Comparison of ENCODE assay signal across 9 cellular contexts in genomic region chr6:31087494-31088089, GRCh38. TPM values are rescaled to one million over a fixed set of nuclear protein-coding genes. Genes with fewer than 3 reads are reported as not detected.
DNase-seq lines count a peak whose midpoint lies in the region; ATAC-seq and TF ChIP-seq lines count a peak whose summit lies in the region.
"Had no signal": no experiment of that assay in that cellular context is flagged by ENCODE, and none has a peak within 500 bp of the region (broad histone marks: within the 10 kb centered on the region; RNA-seq: fewer than 3 reads in every experiment).

No MANE protein-coding gene starts in this region.

- intact Hi-C loops in activated B cell treated with CpG ODN at 0.5 μM for 24 hours (cut with micrococcal nuclease) (loop anchor here (1.0 to 10.0 kb wide), 4 partner anchors 259 to 633 kb away; partner anchors contain the start of gene IER3), mammary epithelial cell (cut with micrococcal nuclease) (loop anchor here (1.0 to 5.0 kb wide), 8 partner anchors 17 to 605 kb away; partner anchors contain the start of genes FLOT1 and IER3)

- POLR2A ChIA-PET in activated B cell treated with CpG ODN at 0.5 μM for 24 hours (lab: Charles Lee), result interaction anchor here (0.7 kb wide), 1 partner anchor 174 kb away, joined by 3 read pairs; the partner anchor contains the start of gene VARS2

- WGBS in mammary epithelial cell (ENCODE audit: low coverage, missing lambda C conversion rate), result 10% methylated on average over 13 of the region's 14 CpGs

- no peaks in the 10 kb centered on the region for H3K9me3 Mint-ChIP-seq in activated B cell treated with CpG ODN at 0.5 μM for 24 hours
- H3K9me3 Mint-ChIP-seq: T-helper 1 cell treated with Interleukin-12 subunit alpha and Interleukin-12 subunit beta and Interleukin-4 antibody, amounts not matched to agents 30 μg/mL and 1 μg/mL, for 36 hours had no signal

- no TSS peak for BruUV-seq in mammary epithelial cell (replicated peaks; lab: Mats Ljungman, UMichigan)

- H3K4me3 ChIP-seq in HAP-1 (no peak overlapping the region), mammary epithelial cell (replicated peaks in 1 of 3; ENCODE audit: insufficient read depth in 1 of 3, low read depth in 2 of 3, low read length in 3 of 3) (no peak overlapping the region), kidney epithelial cell (ENCODE audit: low read depth, low read length) (no peak overlapping the region)

- peaks cover 4% of the 10 kb centered on the region for H3K4me1 Mint-ChIP-seq in activated B cell treated with CpG ODN at 0.5 μM for 24 hours

- H4K20me1 ChIP-seq in mammary epithelial cell (ENCODE audit: insufficient read depth, low read length), result no peaks in the 10 kb centered on the region

- H3K9ac ChIP-seq in mammary epithelial cell (ENCODE audit: insufficient read depth, low read length), result no peak overlapping the region

- no peak overlapping the region for H3K27ac Mint-ChIP-seq in activated B cell treated with CpG ODN at 0.5 μM for 24 hours
- H3K27ac Mint-ChIP-seq: T-helper 1 cell treated with Interleukin-12 subunit alpha and Interleukin-12 subunit beta and Interleukin-4 antibody, amounts not matched to agents 30 μg/mL and 1 μg/mL, for 36 hours had no signal

- CTCF ChIA-PET in activated B cell treated with CpG ODN at 0.5 μM for 24 hours (lab: Charles Lee), result interaction anchor here (0.6 to 4.0 kb wide), 30 partner anchors 9 to 546 kb away, joined by 3 to 73 read pairs (median 4); partner anchors contain the start of genes IER3 and VARS2
- CTCF ChIA-PET in mammary epithelial cell (lab: Charles Lee; ENCODE audit: low non-redundant PET), result interaction anchor here (0.6 to 1.0 kb wide), 21 partner anchors 12 to 996 kb away, joined by 3 to 14 read pairs (median 4); partner anchors contain the start of genes PSORS1C1 and VARS2

- H3K4me1 ChIP-seq in HAP-1 (peaks cover 13% of the 10 kb centered on the region), mammary epithelial cell (ENCODE audit: insufficient read depth, low read length) (peaks cover 8% of the 10 kb centered on the region)

- H3K79me2 ChIP-seq in mammary epithelial cell (ENCODE audit: insufficient read depth, low read length), result no peaks in the 10 kb centered on the region

- peak overlapping the region; percentile 17 for H3K4me2 ChIP-seq in mammary epithelial cell (ENCODE audit: insufficient read depth, low read depth, low read length)

- H3K27ac ChIP-seq in mammary epithelial cell (ENCODE audit: insufficient read depth, low read depth, low read length), result no peak overlapping the region

- H3K27me3 Mint-ChIP-seq in activated B cell treated with CpG ODN at 0.5 μM for 24 hours, result peaks cover 17% of the 10 kb centered on the region

- DNase-seq in CMK (ENCODE audit: low read depth) (peak; percentile 43), HAP-1 (ENCODE audit: low spot score in 2 of 2) (peak; percentile 80 to 92), NCI-H2227 treated with DMSO at 0.1 percent for 48 hours (lab: John Stamatoyannopoulos, UW) (peak; percentile 77), activated B cell treated with CpG ODN at 0.5 μM for 24 hours (peak; percentile 67), mammary epithelial cell (peak; percentile 73), kidney epithelial cell (ENCODE audit: low read depth) (peak; percentile 69)
- peak; percentile 89 for DNase-seq in stimulated activated CD4-positive, alpha-beta T cell treated with anti-CD3 and anti-CD28 coated beads, Interleukin-1b, Interleukin-23, amount 100 ng/mL, for 48 hours

- in situ Hi-C loops in HAP-1 (cut with MboI; ENCODE audit: low sequenced_read_pairs), result loop anchor here (25.0 kb wide), 1 partner anchor 600 kb away; the partner anchor contains the start of gene HLA-E
- in situ Hi-C loops in mammary epithelial cell (cut with MboI; ENCODE audit: low sequenced_read_pairs in 2 of 2), result loop anchor here (5.0 to 10.0 kb wide), 2 partner anchors 260 to 263 kb away; no protein-coding TSS in a partner anchor

- H2AFZ ChIP-seq in mammary epithelial cell (ENCODE audit: low read depth, low read length), result no peak overlapping the region

- H3K4me3 Mint-ChIP-seq in activated B cell treated with CpG ODN at 0.5 μM for 24 hours, result no peak overlapping the region
- H3K4me3 Mint-ChIP-seq: T-helper 1 cell treated with Interleukin-12 subunit alpha and Interleukin-12 subunit beta and Interleukin-4 antibody, amounts not matched to agents 30 μg/mL and 1 μg/mL, for 36 hours had no signal

- H3K36me3 ChIP-seq in HAP-1 (replicated peaks) (no peaks in the 10 kb centered on the region), mammary epithelial cell (ENCODE audit: insufficient read depth, low read length) (no peaks in the 10 kb centered on the region), kidney epithelial cell (ENCODE audit: control insufficient read depth, insufficient read depth, low read length) (no peaks in the 10 kb centered on the region)

- H3K27me3 ChIP-seq in HAP-1 (ENCODE audit: low read depth), result no peaks in the 10 kb centered on the region
- no peaks in the 10 kb centered on the region for H3K27me3 ChIP-seq in mammary epithelial cell (ENCODE audit: insufficient read depth, low read length)
- no peaks in the 10 kb centered on the region for H3K27me3 ChIP-seq in kidney epithelial cell (ENCODE audit: control insufficient read depth, insufficient read depth, low read length)

- dilution Hi-C loops in mammary epithelial cell (cut with HindIII; ENCODE audit: low sequenced_read_pairs), result no loop called here

- peaks cover 3% of the 10 kb centered on the region; the same call in 1 of the 2 replicates for H3K9me3 ChIP-seq in HAP-1
- H3K9me3 ChIP-seq in mammary epithelial cell (replicated peaks; ENCODE audit: insufficient read depth, low read length), result no peaks in the 10 kb centered on the region

- H3K36me3 Mint-ChIP-seq in activated B cell treated with CpG ODN at 0.5 μM for 24 hours (ENCODE audit: low read depth), result no peaks in the 10 kb centered on the region

- ATAC-seq in activated B cell treated with CpG ODN at 0.5 μM for 24 hours (ENCODE audit: low read depth), result peak; percentile 96
- ATAC-seq in HG03460 (IDR thresholded peaks at IDR 0.05; ENCODE audit: unreplicated experiment), result no peak

- TF ChIP-seq CTCF in activated B cell treated with CpG ODN at 0.5 μM for 24 hours (IDR thresholded peaks at IDR 0.05), result peak; percentile 37
- TF ChIP-seq CTCF in mammary epithelial cell (conservative IDR thresholded peaks at IDR 0.05 in 1 of 2, IDR thresholded peaks at IDR 0.05 in 1 of 2; ENCODE audit: extremely low read depth in 1 of 2, insufficient read depth in 1 of 2, low read depth in 1 of 2, low read length in 2 of 2), result peak; percentile 74
- TF ChIP-seq CTCF in kidney epithelial cell (IDR thresholded peaks at IDR 0.05; ENCODE audit: insufficient read depth, low read length, poor library complexity, severe bottlenecking), result peak; percentile 75

RNA-seq across cellular contexts. Expression of gene C6orf15, which starts 24.8 kb away (rescaled TPM):
- total RNA-seq in activated B cell treated with CpG ODN at 0.5 μM for 24 hours, result not detected in 2 replicates
- total RNA-seq in mammary epithelial cell, result 1 to 10 TPM in 1 of 2 donors, not detected in 1; 9.3 TPM
- polyA plus RNA-seq in mammary epithelial cell, result 0.24 TPM
- polyA minus RNA-seq in mammary epithelial cell, result not detected
- total RNA-seq in kidney epithelial cell, result 0.62 and 0.79 TPM in 2 replicates

RNA-seq across cellular contexts. Expression of gene PSORS1C1, which starts 27.0 kb away (rescaled TPM):
- total RNA-seq in activated B cell treated with CpG ODN at 0.5 μM for 24 hours, result 0.49 and 0.93 TPM in 2 replicates
- 10 to 100 TPM in 1 of 2 donors, 1 to 10 TPM in 1; 3.7 to 19.6 TPM for total RNA-seq in mammary epithelial cell
- 3.3 TPM for polyA plus RNA-seq in mammary epithelial cell
- polyA minus RNA-seq in mammary epithelial cell, result 6.3 TPM
- total RNA-seq in kidney epithelial cell, result 0.38 and 0.48 TPM in 2 replicates

RNA-seq across cellular contexts. Expression of gene CDSN, which starts 32.7 kb away (rescaled TPM):
- total RNA-seq in activated B cell treated with CpG ODN at 0.5 μM for 24 hours, result not detected in 2 replicates
- 1 to 10 TPM in 1 of 2 donors, under 1 TPM in 1; 0.80 to 1.2 TPM for total RNA-seq in mammary epithelial cell
- 2.8 TPM for polyA plus RNA-seq in mammary epithelial cell
- polyA minus RNA-seq in mammary epithelial cell, result 4.7 TPM
- not detected in 2 replicates for total RNA-seq in kidney epithelial cell

RNA-seq across cellular contexts. Expression of gene PSORS1C2, which starts 51.3 kb away (rescaled TPM):
- total RNA-seq in activated B cell treated with CpG ODN at 0.5 μM for 24 hours (not detected in 2 replicates), mammary epithelial cell (not detected), kidney epithelial cell (not detected in 2 replicates)
- polyA plus RNA-seq in mammary epithelial cell, result not detected
- not detected for polyA minus RNA-seq in mammary epithelial cell
